9 cellular contexts compared by ENCODE assay signal in the genomic region with DNA sequence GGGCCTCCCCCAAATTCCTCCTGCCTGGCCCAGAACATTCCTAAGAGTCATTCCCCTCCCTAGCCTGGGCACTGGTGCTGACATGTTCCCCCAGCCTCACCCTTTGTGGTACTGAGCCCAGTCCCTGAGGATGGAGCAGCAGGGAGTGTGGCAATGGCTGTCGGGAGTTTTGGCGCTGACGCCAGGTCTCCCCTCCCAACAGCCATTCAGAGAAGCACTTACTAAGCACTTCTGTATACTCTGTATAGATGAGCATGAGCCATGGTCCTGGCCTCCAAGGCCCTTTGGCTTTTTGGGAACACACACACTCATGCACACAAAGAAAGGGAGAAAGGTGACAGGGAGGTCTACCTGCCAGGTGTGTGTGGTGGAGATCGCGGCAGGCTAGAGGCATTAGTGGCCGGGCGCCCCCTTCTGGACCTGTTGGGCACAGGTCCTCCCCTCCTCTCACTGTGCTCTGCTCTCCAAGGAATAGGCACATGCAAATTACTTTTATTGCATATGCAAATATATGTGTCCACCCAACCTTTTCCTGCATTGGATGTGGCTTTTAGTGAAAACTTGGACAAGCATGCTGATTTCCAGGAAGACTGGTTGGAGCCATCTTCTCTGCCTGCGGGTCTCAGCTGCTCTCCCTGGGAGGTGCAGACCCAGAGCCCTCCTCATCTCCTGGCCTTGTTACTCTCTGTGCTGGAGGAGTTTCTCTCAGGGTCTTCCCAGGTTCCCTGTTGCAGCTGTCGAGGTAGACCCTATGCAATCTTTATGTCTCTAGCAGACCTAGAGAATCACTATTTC. TPM values are rescaled to one million over a fixed set of nuclear protein-coding genes. Genes with fewer than 3 reads are reported as not detected.
DNase-seq lines count a peak whose midpoint lies in the region; ATAC-seq, FAIRE-seq and TF ChIP-seq lines count a peak whose summit lies in the region.
"Had no signal": no experiment of that assay in that cellular context is flagged by ENCODE, and none has a peak within 500 bp of the region (broad histone marks: within the 10 kb centered on the region; RNA-seq: fewer than 3 reads in every experiment).

No MANE protein-coding gene starts in this region.

- no peaks in the 10 kb centered on the region for H3K9me3 Mint-ChIP-seq in immature natural killer cell

- no peak overlapping the region for H4K91ac ChIP-seq in IMR-90 (ENCODE audit: insufficient read depth, low read depth, low read length)

- FAIRE-seq in GM12878 (lab: Jason Lieb, UNC) = peak; percentile 31

- H3K36me3 ChIP-seq in IMR-90 (ENCODE audit: control insufficient read depth, insufficient read depth, low read length) (peaks cover 42% of the 10 kb centered on the region), GM12878 (ENCODE audit: control insufficient read depth in 2 of 2, insufficient read depth in 2 of 2, low read length in 1 of 2) (peaks cover 7 to 12% of the 10 kb centered on the region in 2 experiments; a peak in 3 of 4 replicates)

- intact Hi-C loops in IMR-90 (cut with micrococcal nuclease) (loop anchor here (1.0 to 10.0 kb wide), 3 partner anchors 48 to 317 kb away; a partner anchor contains a TSS), GM12878 (cut with micrococcal nuclease; ENCODE audit: unreplicated experiment) (loop anchor here (1.0 to 10.0 kb wide), 2 partner anchors 151 to 457 kb away; a partner anchor contains a TSS)

- TF ChIP-seq POLR2A in IMR-90 (IDR thresholded peaks at IDR 0.05; ENCODE audit: low read depth, low read length) = no peak
- TF ChIP-seq POLR2A in GM12878 (IDR thresholded peaks at IDR 0.05; ENCODE audit: low read depth, low read length) = no peak

- H3K27ac ChIP-seq in IMR-90 (ENCODE audit: insufficient read depth, low read length) (no peak overlapping the region), GM12878 (ENCODE audit: control insufficient read depth, insufficient read depth) (no peak overlapping the region)

- no peak overlapping the region for H4K8ac ChIP-seq in IMR-90 (ENCODE audit: low read depth in 2 of 2, low read length in 2 of 2)

- peaks cover 15% of the 10 kb centered on the region for H4K20me1 ChIP-seq in IMR-90 (ENCODE audit: insufficient read depth, low read length)
- no peaks in the 10 kb centered on the region; the same call in 1 of the 2 replicates for H4K20me1 ChIP-seq in GM12878 (ENCODE audit: control insufficient read depth, insufficient read depth)

- no peak overlapping the region for H3K4ac ChIP-seq in IMR-90 (ENCODE audit: low read depth, low read length)

- TF ChIP-seq CTCF in IMR-90 (conservative IDR thresholded peaks at IDR 0.05; ENCODE audit: low read depth, low read length) (peak; percentile 70), GM12878 (IDR thresholded peaks at IDR 0.05 in 2 of 3, conservative IDR thresholded peaks at IDR 0.05 in 1 of 3; ENCODE audit: control insufficient read depth in 2 of 3, extremely low read depth in 1 of 3, insufficient read depth in 1 of 3, low read depth in 3 of 3, low read length in 3 of 3) (peak; percentile 84 to 88 (median 87))

- H3K56ac ChIP-seq in IMR-90 (ENCODE audit: extremely low read depth, insufficient read depth, low read length) = no peak overlapping the region

- H3K9ac ChIP-seq in IMR-90 (ENCODE audit: low read depth, low read length) (no peak overlapping the region), GM12878 (ENCODE audit: control insufficient read depth, insufficient read depth, low read length) (no peak overlapping the region)

- H2BK120ac ChIP-seq in IMR-90 (ENCODE audit: low read depth, low read length) = no peak overlapping the region

- no peaks in the 10 kb centered on the region for H3K27me3 ChIP-seq in IMR-90 (ENCODE audit: control insufficient read depth, insufficient read depth, low read length)
- no peaks in the 10 kb centered on the region for H3K27me3 ChIP-seq in GM12878 (replicated peaks in 1 of 2; ENCODE audit: control insufficient read depth in 2 of 2, insufficient read depth in 2 of 2, low read length in 1 of 2)

- no peak overlapping the region for H2BK15ac ChIP-seq in IMR-90 (ENCODE audit: low read depth, low read length)

- no peak overlapping the region for H4K5ac ChIP-seq in IMR-90 (ENCODE audit: low read depth, low read length)

- peaks cover 0 to 2% of the 10 kb centered on the region in 2 donors for H3K4me1 Mint-ChIP-seq in immature natural killer cell

- H3K4me1 ChIP-seq in IMR-90 (ENCODE audit: control insufficient read depth, insufficient read depth, low read length) = no peaks in the 10 kb centered on the region
- H3K4me1 ChIP-seq in GM12878 (ENCODE audit: control insufficient read depth, insufficient read depth, low read length) = no peaks in the 10 kb centered on the region

- H2AFZ ChIP-seq in IMR-90 (replicated peaks; ENCODE audit: low read length, poor library complexity) = peak overlapping the region; percentile 74
- no peak overlapping the region for H2AFZ ChIP-seq in GM12878 (ENCODE audit: control insufficient read depth, low read depth, low read length)

- POLR2A ChIA-PET in IMR-90 (lab: Charles Lee; ENCODE audit: unreplicated experiment) (no interaction called here), GM12878 (lab: Charles Lee) (interaction anchor here (0.5 kb wide), 1 partner anchor 688 kb away, joined by 5 read pairs; no protein-coding TSS in a partner anchor)

- H3K4me3 ChIP-seq in IMR-90 (ENCODE audit: insufficient read depth, low read depth, low read length) (no peak overlapping the region), GM12878 (no peak overlapping the region)

- CTCF ChIA-PET in IMR-90 (lab: Yijun Ruan, JAX) (no interaction called here), GM12878 (lab: Yijun Ruan, JAX) (interaction anchor here (0.6 to 2.1 kb wide), 10 partner anchors 58 to 315 kb away, joined by 3 to 12 read pairs (median 4); a partner anchor contains a TSS)

- H3K23ac ChIP-seq in IMR-90 (ENCODE audit: low read depth, low read length) = no peak overlapping the region

- peaks cover 0 to 7% of the 10 kb centered on the region in 2 experiments; a peak in 1 of 4 replicates for H3K79me1 ChIP-seq in IMR-90 (ENCODE audit: low read depth in 1 of 2, low read length in 2 of 2)

- H3K27me3 Mint-ChIP-seq in immature natural killer cell (ENCODE audit: low read depth in 3 of 3) = peaks cover 0 to 2% (median 0%) of the 10 kb centered on the region in 3 donors

- no peak overlapping the region for H3K14ac ChIP-seq in IMR-90 (replicated peaks; ENCODE audit: low read depth, low read length)

- H3K9me1 ChIP-seq in IMR-90 (ENCODE audit: insufficient read depth, low read length) = no peaks in the 10 kb centered on the region

- H2AK9ac ChIP-seq in IMR-90 (replicated peaks; ENCODE audit: low read depth, low read length, poor library complexity) = peak overlapping the region; percentile 48

- RAD21 ChIA-PET in GM12878 (lab: Charles Lee; ENCODE audit: unreplicated experiment) = interaction anchor here (1.4 to 1.7 kb wide), 2 partner anchors 92 to 172 kb away, joined by 5 to 7 read pairs; a partner anchor contains a TSS

- H3K18ac ChIP-seq in IMR-90 (ENCODE audit: low read depth, low read length) = no peak overlapping the region

- no peak for TF ChIP-seq EP300 in GM12878 (IDR thresholded peaks at IDR 0.05; ENCODE audit: borderline replicate concordance in 1 of 2, control insufficient read depth in 1 of 2, low read depth in 2 of 2, low read length in 2 of 2)

- SMC1A ChIA-PET in GM12878 (lab: Charles Lee; ENCODE audit: uncharacterized antibody, unreplicated experiment) = interaction anchor here (0.7 to 1.4 kb wide), 4 partner anchors 21 to 149 kb away, joined by 3 to 4 read pairs (median 3); a partner anchor contains a TSS

- peaks cover 0 to 27% (median 0%) of the 10 kb centered on the region in 3 donors for H3K36me3 Mint-ChIP-seq in immature natural killer cell

- no peak overlapping the region for H3K27ac Mint-ChIP-seq in immature natural killer cell

- dilution Hi-C loops in IMR-90 (cut with HindIII; ENCODE audit: low sequenced_read_pairs, unreplicated experiment) = no loop called here

- H3K79me2 ChIP-seq in GM12878 (ENCODE audit: control insufficient read depth, insufficient read depth, low read length) = no peaks in the 10 kb centered on the region

- H3K4me2 ChIP-seq in IMR-90 (ENCODE audit: low read depth, low read length) (no peak overlapping the region), GM12878 (ENCODE audit: control insufficient read depth, insufficient read depth) (no peak overlapping the region)

- no peak overlapping the region for H2BK5ac ChIP-seq in IMR-90 (ENCODE audit: low read depth, low read length, poor library complexity, severe bottlenecking)

- H3K4me3 Mint-ChIP-seq in immature natural killer cell = no peak overlapping the region

- no peaks in the 10 kb centered on the region for H3K9me3 ChIP-seq in IMR-90 (ENCODE audit: control insufficient read depth, insufficient read depth, low read length)
- no peaks in the 10 kb centered on the region for H3K9me3 ChIP-seq in GM12878 (replicated peaks; ENCODE audit: control insufficient read depth, insufficient read depth, low read length)

- no peak overlapping the region; the same call in 1 of the 2 replicates for H2AK5ac ChIP-seq in IMR-90 (ENCODE audit: low read depth, low read length)

- ATAC-seq in IMR-90 (ENCODE audit: low read depth) (peak; percentile 84), GM12878 (peak; percentile 96), HG03565 (IDR thresholded peaks at IDR 0.05; ENCODE audit: unreplicated experiment) (no peak)

- 80% methylated on average over 1 of the region's 9 CpGs; no CpG with 5 or more reads in 1 of the 2 experiments for WGBS in IMR-90 (ENCODE audit: extremely low coverage in 2 of 2, insufficient read length in 1 of 2), 2 experiments
- 63% methylated on average over 9 of the region's 9 CpGs for WGBS in GM12878 (ENCODE audit: insufficient coverage, insufficient replicate concordance, low lambda C conversion rate, missing lambda C conversion rate)

- DNase-seq in Caki2 (ENCODE audit: low read depth) = peak; percentile 50
- DNase-seq in IMR-90 = peak; percentile 12
- DNase-seq in T-helper 9 cell = peak; percentile 64
- DNase-seq in GM12878 (ENCODE audit: low read depth, low spot score) = no peak
- peak; percentile 38 to 47 (median 46) for DNase-seq in immature natural killer cell
- peak; percentile 62 to 65 for DNase-seq in stimulated activated CD4-positive, alpha-beta T cell treated with anti-CD3 and anti-CD28 coated beads, Interleukin-1b, Interleukin-23, amount 100 ng/mL, for 4 hours (ENCODE audit: low read depth in 2 of 2)
- no peak for DNase-seq in KG1 (lab: John Stamatoyannopoulos, UW)

- TF ChIP-seq RAD21 in IMR-90 (IDR thresholded peaks at IDR 0.05; ENCODE audit: low read length) = peak; percentile 77
- TF ChIP-seq RAD21 in GM12878 (IDR thresholded peaks at IDR 0.05; ENCODE audit: insufficient read depth, low read depth, low read length) = peak; percentile 65

- no peak overlapping the region for H2BK20ac ChIP-seq in IMR-90 (ENCODE audit: low read depth, low read length)

- no TSS peak for BruUV-seq in IMR-90 (replicated peaks; lab: Mats Ljungman, UMichigan)
- BruUV-seq in GM12878 (replicated peaks; lab: Mats Ljungman, UMichigan) = no TSS peak

- in situ Hi-C loops in Caki2 (cut with HindIII; ENCODE audit: low pct_unique_long_range_greater_than_20kb, low sequenced_read_pairs) = no loop called here
- in situ Hi-C loops in IMR-90 (cut with MboI; ENCODE audit: low sequenced_read_pairs) = loop anchor here (5.0 to 10.0 kb wide), 3 partner anchors 95 to 307 kb away; a partner anchor contains a TSS
- in situ Hi-C loops in GM12878 (cut with MboI) = loop anchor here (5.0 kb wide), 1 partner anchor 170 kb away; a partner anchor contains a TSS

RNA-seq across cellular contexts. Expression of a gene that starts 17.4 kb away (rescaled TPM):
- 4.8 and 8.6 TPM in 2 replicates for total RNA-seq in Caki2 (2014; rRNA removed; shearing (Covaris generic); ENCODE audit: low replicate concordance)
- total RNA-seq in IMR-90 (2012; rRNA removed) (0.54 and 0.56 TPM in 2 replicates), GM12878 (2014; rRNA removed) (0.23 and 0.33 TPM in 2 replicates), GM12878 (2014; rRNA removed; fragmentation: Illumina TruSeq; extraction: Trizol) (0.18 TPM in 1 of 2 replicates, not detected in the other), GM12878 (2021) (0.16 and 0.46 TPM in 2 replicates)
- polyA plus RNA-seq in IMR-90 (2012; rRNA removed) (0.82 and 1.3 TPM in 2 replicates), GM12878 (2011; rRNA removed) (0.05 TPM in 1 of 2 replicates, not detected in the other), GM12878 (2014; fragmentation: Illumina TruSeq; extraction: Trizol) (0.09 TPM in 1 of 2 replicates, not detected in the other), GM12878 (2014; fragmentation: Nextera tagmentation; extraction: Ambion mirVana) (not detected), GM12878 (2014; rRNA removed) (0.18 TPM in 1 of 2 replicates, not detected in the other), GM12878 (2016; fragmentation: Nextera tagmentation; extraction: Ambion mirVana) (under 1 TPM; 0.07 to 0.11 TPM), immature natural killer cell (1 to 10 TPM in 2 of 3 donors, under 1 TPM in 1; 0.22 to 1.7 (median 1.3) TPM)
- polyA plus RNA-seq in IMR-90 (2012; cell fraction: cytosol; rRNA removed) = 0.35 and 1.2 TPM in 2 replicates
- 0.92 and 1.2 TPM in 2 replicates for polyA plus RNA-seq in IMR-90 (2012; cell fraction: nucleus; rRNA removed; ENCODE audit: low replicate concordance)
- 0.31 TPM in 1 of 2 replicates, not detected in the other for total RNA-seq in GM12878 (2013; cell fraction: nucleolus; rRNA removed)
- polyA plus RNA-seq in GM12878 (2011; ENCODE audit: low read depth) = 0.28 TPM
- 0.02 and 0.03 TPM in 2 replicates for polyA plus RNA-seq in GM12878 (2011; cell fraction: cytosol; rRNA removed)
- 0.15 and 0.51 TPM in 2 replicates for polyA plus RNA-seq in GM12878 (2011; cell fraction: nucleus; rRNA removed)
- 0.48 and 0.53 TPM in 2 replicates for polyA plus RNA-seq in GM12878 (2012)
- polyA minus RNA-seq in GM12878 (2011; rRNA and poly(A)+ RNA removed) = 0.05 TPM in 1 of 2 replicates, not detected in the other
- not detected in 2 replicates for polyA minus RNA-seq in GM12878 (2011; cell fraction: cytosol; rRNA and poly(A)+ RNA removed)
- 0.73 and 1.1 TPM in 2 replicates for polyA minus RNA-seq in GM12878 (2011; cell fraction: nucleus; rRNA and poly(A)+ RNA removed)

RNA-seq across cellular contexts. Expression of a gene that starts 20.9 kb away (rescaled TPM):
- 0.09 and 0.64 TPM in 2 replicates for total RNA-seq in Caki2 (2014; rRNA removed; shearing (Covaris generic); ENCODE audit: low replicate concordance)
- total RNA-seq in IMR-90 (2012; rRNA removed) = under 0.01 TPM in 2 replicates
- 0.21 and 0.24 TPM in 2 replicates for polyA plus RNA-seq in IMR-90 (2012; rRNA removed)
- polyA plus RNA-seq in IMR-90 (2012; cell fraction: cytosol; rRNA removed) = 0.06 and 0.31 TPM in 2 replicates
- polyA plus RNA-seq in IMR-90 (2012; cell fraction: nucleus; rRNA removed; ENCODE audit: low replicate concordance) = 1.4 and 1.7 TPM in 2 replicates
- 0.33 TPM in 1 of 2 replicates, not detected in the other for total RNA-seq in GM12878 (2013; cell fraction: nucleolus; rRNA removed)
- total RNA-seq in GM12878 (2014; rRNA removed) = 0.11 TPM in 1 of 2 replicates, not detected in the other
- not detected in 2 replicates for total RNA-seq in GM12878 (2014; rRNA removed; fragmentation: Illumina TruSeq; extraction: Trizol)
- 0.08 and 0.10 TPM in 2 replicates for total RNA-seq in GM12878 (2021)
- polyA plus RNA-seq in GM12878 (2011; ENCODE audit: low read depth) = 0.10 TPM
- 0.05 TPM in 1 of 2 replicates, not detected in the other for polyA plus RNA-seq in GM12878 (2011; rRNA removed)
- polyA plus RNA-seq in GM12878 (2011; cell fraction: cytosol; rRNA removed) = 0.03 TPM in 1 of 2 replicates, not detected in the other
- 0.45 and 0.61 TPM in 2 replicates for polyA plus RNA-seq in GM12878 (2011; cell fraction: nucleus; rRNA removed)
- 0.10 and 0.15 TPM in 2 replicates for polyA plus RNA-seq in GM12878 (2012)
- polyA plus RNA-seq in GM12878 (2014; fragmentation: Illumina TruSeq; extraction: Trizol) = not detected in 2 replicates
- under 1 TPM in 1 of 2 experiments, not detected in 1; 0.05 TPM for polyA plus RNA-seq in GM12878 (2014; fragmentation: Nextera tagmentation; extraction: Ambion mirVana)
- polyA plus RNA-seq in GM12878 (2014; rRNA removed) = 0.22 TPM in 1 of 2 replicates, not detected in the other
- polyA plus RNA-seq in GM12878 (2016; fragmentation: Nextera tagmentation; extraction: Ambion mirVana) = not detected
- not detected in 2 replicates for polyA minus RNA-seq in GM12878 (2011; rRNA and poly(A)+ RNA removed)
- polyA minus RNA-seq in GM12878 (2011; cell fraction: cytosol; rRNA and poly(A)+ RNA removed) = not detected in 2 replicates
- polyA minus RNA-seq in GM12878 (2011; cell fraction: nucleus; rRNA and poly(A)+ RNA removed) = not detected in 2 replicates
- 1 to 10 TPM; 2.7 to 4.9 (median 3.9) TPM for polyA plus RNA-seq in immature natural killer cell
- total RNA-seq: RPMI7951 had no signal

RNA-seq across cellular contexts. Expression of a gene that starts 48.8 kb away (rescaled TPM):
- total RNA-seq in Caki2 (2014; rRNA removed; shearing (Covaris generic); ENCODE audit: low replicate concordance) = 25.0 and 30.1 TPM in 2 replicates
- total RNA-seq in IMR-90 (2012; rRNA removed) (12.2 and 12.8 TPM in 2 replicates), GM12878 (2014; rRNA removed) (13.0 and 15.8 TPM in 2 replicates), GM12878 (2014; rRNA removed; fragmentation: Illumina TruSeq; extraction: Trizol) (11.7 and 12.0 TPM in 2 replicates), GM12878 (2021) (48.5 and 55.6 TPM in 2 replicates)
- polyA plus RNA-seq in IMR-90 (2012; rRNA removed) (40.9 and 41.3 TPM in 2 replicates), GM12878 (2011; rRNA removed) (15.2 and 31.2 TPM in 2 replicates), GM12878 (2014; fragmentation: Illumina TruSeq; extraction: Trizol) (19.8 and 22.4 TPM in 2 replicates), GM12878 (2014; fragmentation: Nextera tagmentation; extraction: Ambion mirVana) (under 1 TPM; 0.08 to 0.20 TPM), GM12878 (2014; rRNA removed) (31.6 and 38.1 TPM in 2 replicates), GM12878 (2016; fragmentation: Nextera tagmentation; extraction: Ambion mirVana) (10 to 100 TPM; 13.9 to 14.3 TPM), immature natural killer cell (10 to 100 TPM in 1 of 3 donors, 1 to 10 TPM in 2; 2.0 to 13.5 (median 3.8) TPM)
- 32.0 and 34.9 TPM in 2 replicates for polyA plus RNA-seq in IMR-90 (2012; cell fraction: cytosol; rRNA removed)
- polyA plus RNA-seq in IMR-90 (2012; cell fraction: nucleus; rRNA removed; ENCODE audit: low replicate concordance) = 214 and 296 TPM in 2 replicates
- total RNA-seq in GM12878 (2013; cell fraction: nucleolus; rRNA removed) = 99.5 and 120 TPM in 2 replicates
- 24.8 TPM for polyA plus RNA-seq in GM12878 (2011; ENCODE audit: low read depth)
- polyA plus RNA-seq in GM12878 (2011; cell fraction: cytosol; rRNA removed) = 17.4 and 22.8 TPM in 2 replicates
- polyA plus RNA-seq in GM12878 (2011; cell fraction: nucleus; rRNA removed) = 236 and 262 TPM in 2 replicates
- 58.2 and 68.4 TPM in 2 replicates for polyA plus RNA-seq in GM12878 (2012)
- polyA minus RNA-seq in GM12878 (2011; rRNA and poly(A)+ RNA removed) = 34.9 and 37.1 TPM in 2 replicates
- polyA minus RNA-seq in GM12878 (2011; cell fraction: cytosol; rRNA and poly(A)+ RNA removed) = 12.6 and 16.6 TPM in 2 replicates
- polyA minus RNA-seq in GM12878 (2011; cell fraction: nucleus; rRNA and poly(A)+ RNA removed) = 29.5 and 36.9 TPM in 2 replicates

RNA-seq across cellular contexts. Expression of a gene that starts 50.1 kb away (rescaled TPM):
- total RNA-seq in Caki2 (2014; rRNA removed; shearing (Covaris generic); ENCODE audit: low replicate concordance) = not detected in 2 replicates
- total RNA-seq in IMR-90 (2012; rRNA removed) = not detected in 2 replicates
- polyA plus RNA-seq in IMR-90 (2012; rRNA removed) = not detected in 2 replicates
- 0.03 TPM in 1 of 2 replicates, not detected in the other for polyA plus RNA-seq in IMR-90 (2012; cell fraction: cytosol; rRNA removed)
- not detected in 2 replicates for polyA plus RNA-seq in IMR-90 (2012; cell fraction: nucleus; rRNA removed; ENCODE audit: low replicate concordance)
- total RNA-seq in GM12878 (2013; cell fraction: nucleolus; rRNA removed) = not detected in 2 replicates
- total RNA-seq in GM12878 (2014; rRNA removed) = 0.06 and 0.49 TPM in 2 replicates
- total RNA-seq in GM12878 (2014; rRNA removed; fragmentation: Illumina TruSeq; extraction: Trizol) = 0.04 and 0.14 TPM in 2 replicates
- total RNA-seq in GM12878 (2021) = 0.67 and 0.74 TPM in 2 replicates
- 1.9 TPM for polyA plus RNA-seq in GM12878 (2011; ENCODE audit: low read depth)
- polyA plus RNA-seq in GM12878 (2011; rRNA removed) = not detected in 2 replicates
- 0.03 and 0.12 TPM in 2 replicates for polyA plus RNA-seq in GM12878 (2011; cell fraction: cytosol; rRNA removed)
- polyA plus RNA-seq in GM12878 (2011; cell fraction: nucleus; rRNA removed) = 0.04 and 0.07 TPM in 2 replicates
- 1.1 and 2.5 TPM in 2 replicates for polyA plus RNA-seq in GM12878 (2012)
- polyA plus RNA-seq in GM12878 (2014; fragmentation: Illumina TruSeq; extraction: Trizol) = 0.25 and 0.59 TPM in 2 replicates
- under 1 TPM; 0.05 to 0.11 TPM for polyA plus RNA-seq in GM12878 (2014; fragmentation: Nextera tagmentation; extraction: Ambion mirVana)
- polyA plus RNA-seq in GM12878 (2014; rRNA removed) = 0.28 and 0.43 TPM in 2 replicates
- polyA plus RNA-seq in GM12878 (2016; fragmentation: Nextera tagmentation; extraction: Ambion mirVana) = under 1 TPM; 0.35 to 0.64 TPM
- polyA minus RNA-seq in GM12878 (2011; rRNA and poly(A)+ RNA removed) = 0.15 and 0.26 TPM in 2 replicates
- polyA minus RNA-seq in GM12878 (2011; cell fraction: cytosol; rRNA and poly(A)+ RNA removed) = not detected in 2 replicates
- not detected in 2 replicates for polyA minus RNA-seq in GM12878 (2011; cell fraction: nucleus; rRNA and poly(A)+ RNA removed)
- polyA plus RNA-seq in immature natural killer cell = 1 to 10 TPM in 1 of 3 donors, under 1 TPM in 1, not detected in 1; 0.38 to 1.3 TPM
- total RNA-seq: RPMI7951 had no signal

RNA-seq across cellular contexts. Expression of a gene that starts 57.9 kb away (rescaled TPM):
- total RNA-seq in Caki2 (2014; rRNA removed; shearing (Covaris generic); ENCODE audit: low replicate concordance) = 80.0 and 89.3 TPM in 2 replicates
- total RNA-seq in IMR-90 (2012; rRNA removed) = 30.8 and 35.0 TPM in 2 replicates
- polyA plus RNA-seq in IMR-90 (2012; rRNA removed) = 62.2 and 68.2 TPM in 2 replicates
- 58.3 and 80.2 TPM in 2 replicates for polyA plus RNA-seq in IMR-90 (2012; cell fraction: cytosol; rRNA removed)
- polyA plus RNA-seq in IMR-90 (2012; cell fraction: nucleus; rRNA removed; ENCODE audit: low replicate concordance) = 29.2 and 53.6 TPM in 2 replicates
- total RNA-seq in GM12878 (2013; cell fraction: nucleolus; rRNA removed) = 39.8 and 41.2 TPM in 2 replicates
- total RNA-seq in GM12878 (2014; rRNA removed) = 82.7 and 91.4 TPM in 2 replicates
- total RNA-seq in GM12878 (2014; rRNA removed; fragmentation: Illumina TruSeq; extraction: Trizol) = 32.1 and 35.2 TPM in 2 replicates
- 73.7 and 82.2 TPM in 2 replicates for total RNA-seq in GM12878 (2021)
- polyA plus RNA-seq in GM12878 (2011; ENCODE audit: low read depth) = 14.1 TPM
- 11.8 and 28.2 TPM in 2 replicates for polyA plus RNA-seq in GM12878 (2011; rRNA removed)
- 50.2 TPM in 2 replicates for polyA plus RNA-seq in GM12878 (2011; cell fraction: cytosol; rRNA removed)
- 59.6 and 63.5 TPM in 2 replicates for polyA plus RNA-seq in GM12878 (2011; cell fraction: nucleus; rRNA removed)
- 33.1 and 38.0 TPM in 2 replicates for polyA plus RNA-seq in GM12878 (2012)
- 19.1 and 59.2 TPM in 2 replicates for polyA plus RNA-seq in GM12878 (2014; fragmentation: Illumina TruSeq; extraction: Trizol)
- polyA plus RNA-seq in GM12878 (2014; fragmentation: Nextera tagmentation; extraction: Ambion mirVana) = 10 to 100 TPM in 1 of 2 experiments, 1 to 10 TPM in 1; 5.8 to 10.9 TPM
- 70.9 and 72.5 TPM in 2 replicates for polyA plus RNA-seq in GM12878 (2014; rRNA removed)
- 100 to 1,000 TPM; 141 to 142 TPM for polyA plus RNA-seq in GM12878 (2016; fragmentation: Nextera tagmentation; extraction: Ambion mirVana)
- 23.3 and 40.2 TPM in 2 replicates for polyA minus RNA-seq in GM12878 (2011; rRNA and poly(A)+ RNA removed)
- 12.2 and 13.4 TPM in 2 replicates for polyA minus RNA-seq in GM12878 (2011; cell fraction: cytosol; rRNA and poly(A)+ RNA removed)
- 32.0 and 59.6 TPM in 2 replicates for polyA minus RNA-seq in GM12878 (2011; cell fraction: nucleus; rRNA and poly(A)+ RNA removed)
- polyA plus RNA-seq in immature natural killer cell = 100 to 1,000 TPM; 139 to 196 (median 139) TPM

Comparison
In these comparisons a context has a peak if more than half of its experiments do, and no peak if none do; other contexts are left out.
1. DNase-seq: peak in Caki2 (single experiment), IMR-90 (single experiment), T-helper 9 cell (single experiment), immature natural killer cell (3 of 3) and stimulated activated CD4-positive, alpha-beta T cell treated with anti-CD3 and anti-CD28 coated beads, Interleukin-1b, Interleukin-23, amount 100 ng/mL, for 4 hours (2 of 2); none in GM12878 (single experiment) and KG1 (single experiment).